ENCODE assay signal across 8 cellular contexts in genomic region chr12:47360771-47361388, GRCh38.
A peak's percentile ranks its signal among the peaks of the same experiment; 100 is the strongest.
DNase-seq lines count a peak whose midpoint lies in the region; ATAC-seq and TF ChIP-seq lines count a peak whose summit lies in the region.

No MANE protein-coding gene starts in this region.

- no peaks in the 10 kb centered on the region for H3K4me1 ChIP-seq in prostate gland (replicated peaks)

- H3K27me3 Mint-ChIP-seq in activated naive CD4-positive, alpha-beta T cell treated with anti-CD3 and anti-CD28 coated beads for 36 hours (ENCODE audit: low read depth): no peaks in the 10 kb centered on the region
- H3K27me3 Mint-ChIP-seq in memory B cell: no peaks in the 10 kb centered on the region

- H3K4me1 Mint-ChIP-seq in activated naive CD4-positive, alpha-beta T cell treated with anti-CD3 and anti-CD28 coated beads for 36 hours (ENCODE audit: low read depth): peaks cover 64% of the 10 kb centered on the region
- H3K4me1 Mint-ChIP-seq in memory B cell: peaks cover 53% of the 10 kb centered on the region

- H3K27ac Mint-ChIP-seq in activated naive CD4-positive, alpha-beta T cell treated with anti-CD3 and anti-CD28 coated beads for 36 hours: peak overlapping the region; percentile 98
- peak overlapping the region; percentile 99 for H3K27ac Mint-ChIP-seq in memory B cell

- H3K9me3 ChIP-seq in prostate gland: no peaks in the 10 kb centered on the region

- intact Hi-C loops in activated naive CD4-positive, alpha-beta T cell treated with anti-CD3 and anti-CD28 coated beads for 36 hours (cut with micrococcal nuclease): loop anchor here (1.0 to 2.0 kb wide), 7 partner anchors 11 to 452 kb away; partner anchors contain the start of genes AMIGO2 and PCED1B
- intact Hi-C loops in prostate gland (cut with DNase I): no loop called here

- H3K36me3 Mint-ChIP-seq in activated naive CD4-positive, alpha-beta T cell treated with anti-CD3 and anti-CD28 coated beads for 36 hours (ENCODE audit: low read depth): peaks cover 27% of the 10 kb centered on the region
- H3K36me3 Mint-ChIP-seq in memory B cell: peaks cover 9% of the 10 kb centered on the region

- in situ Hi-C loops in GM13977 (cut with MboI; ENCODE audit: low pct_unique_long_range_greater_than_20kb, low sequenced_read_pairs, unreplicated experiment): no loop called here

- peak; percentile 18 for DNase-seq in Daoy (ENCODE audit: low read depth)
- peak; percentile 16 for DNase-seq in KG1 (lab: John Stamatoyannopoulos, UW)
- DNase-seq in activated naive CD4-positive, alpha-beta T cell treated with anti-CD3 and anti-CD28 coated beads for 36 hours: peak; percentile 72
- peak in 1 of 2 donors; percentile 33 for DNase-seq in memory B cell (ENCODE audit: low spot score in 2 of 2)
- DNase-seq in prostate gland (ENCODE audit: low spot score): no peak
- no peak for DNase-seq in GM13977 (ENCODE audit: low spot score)
- DNase-seq in NCI-H146 treated with DMSO at 0.1 percent for 48 hours (lab: John Stamatoyannopoulos, UW; ENCODE audit: unreplicated experiment): no peak

- no peak for TF ChIP-seq POLR2A in prostate gland (IDR thresholded peaks at IDR 0.05)

- peak overlapping the region; percentile 72 for H3K4me3 Mint-ChIP-seq in activated naive CD4-positive, alpha-beta T cell treated with anti-CD3 and anti-CD28 coated beads for 36 hours
- peak overlapping the region; percentile 81 for H3K4me3 Mint-ChIP-seq in memory B cell

- TF ChIP-seq CTCF in prostate gland (IDR thresholded peaks at IDR 0.05) (no peak), GM13977 (IDR thresholded peaks at IDR 0.05; ENCODE audit: extremely low read depth, insufficient read depth, missing control alignments) (no peak)

- ATAC-seq in GM19452 (IDR thresholded peaks at IDR 0.05; ENCODE audit: unreplicated experiment) (peak; percentile 29), memory B cell (ENCODE audit: low read depth) (peak; percentile 40)

- H3K4me3 ChIP-seq in prostate gland: no peak overlapping the region

- H3K27me3 ChIP-seq in prostate gland (replicated peaks; ENCODE audit: insufficient read depth): no peaks in the 10 kb centered on the region

- H3K9me3 Mint-ChIP-seq in activated naive CD4-positive, alpha-beta T cell treated with anti-CD3 and anti-CD28 coated beads for 36 hours: peaks cover 10% of the 10 kb centered on the region
- H3K9me3 Mint-ChIP-seq in memory B cell: peaks cover 5% of the 10 kb centered on the region

- CTCF ChIA-PET in activated naive CD4-positive, alpha-beta T cell treated with anti-CD3 and anti-CD28 coated beads for 36 hours (lab: Charles Lee): interaction anchor here (0.7 to 3.6 kb wide), 12 partner anchors 10 to 147 kb away, joined by 3 to 30 read pairs (median 4); no protein-coding TSS in a partner anchor

- no peak overlapping the region for H3K27ac ChIP-seq in prostate gland

- no peaks in the 10 kb centered on the region for H3K36me3 ChIP-seq in prostate gland

- WGBS in prostate gland: 24% methylated on average over 4 of the region's 4 CpGs

Comparison
In these comparisons a context has a peak if more than half of its experiments do, and no peak if none do; other contexts are left out.
1. DNase-seq: peak in Daoy (single experiment), KG1 (single experiment) and activated naive CD4-positive, alpha-beta T cell treated with anti-CD3 and anti-CD28 coated beads for 36 hours (single experiment); none in prostate gland (single experiment), GM13977 (single experiment) and NCI-H146 treated with DMSO at 0.1 percent for 48 hours (single experiment).